19 cellular contexts compared by ENCODE assay signal in the genomic region with DNA sequence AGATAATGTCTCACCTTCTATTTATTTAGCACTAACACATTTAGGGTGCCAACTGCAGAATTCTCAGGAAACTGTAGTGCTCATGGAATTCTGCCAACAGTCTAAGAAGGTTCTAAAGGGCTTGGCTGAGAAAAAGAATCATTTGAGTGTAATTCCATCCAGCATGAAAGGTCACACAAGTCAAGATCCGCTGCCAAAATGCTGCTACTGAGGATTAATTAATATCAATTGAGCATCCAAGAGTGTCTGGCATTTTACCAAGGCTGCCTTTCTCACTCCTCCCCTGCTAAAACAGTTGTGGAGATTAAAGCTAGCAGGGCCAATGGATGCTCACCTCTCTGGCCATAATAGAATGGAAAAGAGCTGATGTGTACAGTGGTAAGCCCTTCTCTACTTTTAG.
A peak's percentile ranks its signal among the peaks of the same experiment; 100 is the strongest.
DNase-seq lines count a peak whose midpoint lies in the region; ATAC-seq lines count a peak whose summit lies in the region.
"Had no signal": no experiment of that assay in that cellular context is flagged by ENCODE, and none has a peak within 500 bp of the region (broad histone marks: within the 10 kb centered on the region; RNA-seq: fewer than 3 reads in every experiment).

No MANE protein-coding gene starts in this region.

- DNase-seq in COR-L47 (lab: John Stamatoyannopoulos, UW) = peak; percentile 80
- peak; percentile 79 for DNase-seq in NCI-H128 (lab: John Stamatoyannopoulos, UW; ENCODE audit: unreplicated experiment)
- peak; percentile 73 for DNase-seq in NCI-H345 (lab: John Stamatoyannopoulos, UW)
- peak; percentile 7 for DNase-seq in astrocyte of the hippocampus (ENCODE audit: low read depth, low spot score)
- no peak for DNase-seq in posterior cingulate gyrus
- DNase-seq in NCI-H146 treated with DMSO at 0.1 percent for 48 hours (lab: John Stamatoyannopoulos, UW; ENCODE audit: unreplicated experiment) = no peak
- no peak for DNase-seq in stimulated activated CD4-positive, alpha-beta T cell treated with anti-CD3 and anti-CD28 coated beads, Interleukin-4, amount 100 ng/mL, for 24 hours
- DNase-seq: activated CD4-positive, alpha-beta T cell treated with anti-CD3 and anti-CD28 coated beads for 48 hours; erythroblast; foreskin fibroblast; H9; naive thymus-derived CD8-positive, alpha-beta T cell; NCI-H187 treated with DMSO at 0.1 percent for 48 hours; ovary; Peyer's patch; right lobe of liver; upper lobe of left lung had no signal

- intact Hi-C loops in posterior cingulate gyrus (cut with DNase I) = no loop called here

- ATAC-seq in HG03457 (IDR thresholded peaks at IDR 0.05; ENCODE audit: unreplicated experiment) = no peak
- ATAC-seq: left lobe of liver; naive thymus-derived CD8-positive, alpha-beta T cell; right lobe of liver had no signal

Comparison
In these comparisons a context has a peak if more than half of its experiments do, and no peak if none do; other contexts are left out.
1. DNase-seq: peak in COR-L47 (single experiment), NCI-H128 (single experiment), NCI-H345 (single experiment) and astrocyte of the hippocampus (single experiment); none in posterior cingulate gyrus (0 of 10), NCI-H146 treated with DMSO at 0.1 percent for 48 hours (single experiment) and stimulated activated CD4-positive, alpha-beta T cell treated with anti-CD3 and anti-CD28 coated beads, Interleukin-4, amount 100 ng/mL, for 24 hours (single experiment).